ENCODE assay signal across 1 cellular context in genomic region chr11:10349806-10350205, GRCh38.
TF ChIP-seq lines count a peak whose summit lies in the region.

No MANE protein-coding gene starts in this region.

TF ChIP-seq in IMR-90, 13 proteins besides CTCF, POLR2A, EP300 and RAD21 (continued from another document):
- no peak for TF ChIP-seq NFE2L2 (IDR thresholded peaks at IDR 0.05; ENCODE audit: low read depth, low read length)
- no peak for TF ChIP-seq BHLHE40 (IDR thresholded peaks at IDR 0.05; ENCODE audit: low read depth, low read length)
- TF ChIP-seq SMC3 (IDR thresholded peaks at IDR 0.05; ENCODE audit: low read depth, low read length), result no peak
- no peak for TF ChIP-seq RFX5 (IDR thresholded peaks at IDR 0.05; ENCODE audit: low read depth, low read length)
- TF ChIP-seq FOS (IDR thresholded peaks at IDR 0.05; ENCODE audit: low read depth, low read length), result no peak
- TF ChIP-seq RCOR1 (IDR thresholded peaks at IDR 0.05; ENCODE audit: insufficient replicate concordance, low read length), result no peak
- TF ChIP-seq CHD1 (IDR thresholded peaks at IDR 0.05; ENCODE audit: low read depth, low read length), result no peak
- no peak for TF ChIP-seq MAFK (IDR thresholded peaks at IDR 0.05; ENCODE audit: low read depth, low read length)
- TF ChIP-seq USF2 (IDR thresholded peaks at IDR 0.05; ENCODE audit: low read depth, low read length), result no peak
- TF ChIP-seq ELK1 (IDR thresholded peaks at IDR 0.05; ENCODE audit: borderline replicate concordance, low read depth, low read length), result no peak
